9 cellular contexts compared by ENCODE assay signal in genomic region chr22:50731811-50732624, GRCh38. TPM values are rescaled to one million over a fixed set of nuclear protein-coding genes. Genes with fewer than 3 reads are reported as not detected.
DNase-seq lines count a peak whose midpoint lies in the region; ATAC-seq, FAIRE-seq and TF ChIP-seq lines count a peak whose summit lies in the region.
"Had no signal": no experiment of that assay in that cellular context is flagged by ENCODE, and none has a peak within 500 bp of the region (broad histone marks: within the 10 kb centered on the region; RNA-seq: fewer than 3 reads in every experiment).

No MANE protein-coding gene starts in this region.

- H3K27ac Mint-ChIP-seq in Calu3 (ENCODE audit: unreplicated experiment) = no peak overlapping the region

- no peaks in the 10 kb centered on the region for H3K9me3 Mint-ChIP-seq in Calu3 (ENCODE audit: low read depth, unreplicated experiment)

- TF ChIP-seq CTCF in Calu3 (IDR thresholded peaks at IDR 0.05; ENCODE audit: unreplicated experiment) = peak; percentile 87
- TF ChIP-seq CTCF in LNCAP (IDR thresholded peaks at IDR 0.05) = peak; percentile 93
- TF ChIP-seq CTCF in WI38 (IDR thresholded peaks at IDR 0.05; ENCODE audit: low read depth, low read length) = peak; percentile 84
- peak; percentile 98 for TF ChIP-seq CTCF in bronchial epithelial cell (IDR thresholded peaks at IDR 0.05; ENCODE audit: insufficient read depth, low read length, severe bottlenecking)

- H3K36me3 Mint-ChIP-seq in Calu3 (ENCODE audit: insufficient read depth, unreplicated experiment) = peaks cover 5% of the 10 kb centered on the region

- DNase-seq in Calu3 (peak; percentile 60), bronchial epithelial cell (ENCODE audit: low read depth) (peak; percentile 32), left kidney (ENCODE audit: low read depth, low spot score) (peak; percentile 45)
- peak; percentile 33 for DNase-seq in stimulated activated CD8-positive, alpha-beta memory T cell treated with anti-CD3 and anti-CD28 coated beads, Interleukin-12 subunit alpha, Interleukin-12 subunit beta, amount 100 ng/mL, for 1 hour (ENCODE audit: low read depth)

- peaks cover 8% of the 10 kb centered on the region for H3K4me1 Mint-ChIP-seq in Calu3 (ENCODE audit: low read depth, unreplicated experiment)

- H3K27me3 Mint-ChIP-seq in Calu3 (ENCODE audit: unreplicated experiment) = peaks cover 82% of the 10 kb centered on the region

- ATAC-seq in GM19023 (IDR thresholded peaks at IDR 0.05; ENCODE audit: unreplicated experiment) = no peak
- ATAC-seq in HG03039 (IDR thresholded peaks at IDR 0.05; ENCODE audit: unreplicated experiment) = no peak

- no TSS peak for BruUV-seq in Calu3 (replicated peaks; lab: Mats Ljungman, UMichigan)

- H3K36me3 ChIP-seq in bronchial epithelial cell (ENCODE audit: control insufficient read depth, insufficient read depth, low read length) = no peaks in the 10 kb centered on the region

- intact Hi-C loops in Calu3 (cut with micrococcal nuclease; ENCODE audit: unreplicated experiment) = no loop called here

- no peaks in the 10 kb centered on the region for H3K27me3 ChIP-seq in bronchial epithelial cell (ENCODE audit: control insufficient read depth, insufficient read depth, low read length)

- FAIRE-seq in bronchial epithelial cell (lab: Jason Lieb, UNC) = no peak

- no peak overlapping the region for H3K4me3 ChIP-seq in WI38 (ENCODE audit: low read depth, low read length)
- peak overlapping the region; percentile 23 for H3K4me3 ChIP-seq in bronchial epithelial cell (ENCODE audit: low read depth, low read length)

- CTCF ChIA-PET in Calu3 (lab: Charles Lee) = interaction anchor here (1.4 kb wide), 1 partner anchor 11 kb away, joined by 3 read pairs; no protein-coding TSS in a partner anchor

- peak overlapping the region; percentile 48 for H3K4me3 Mint-ChIP-seq in Calu3 (ENCODE audit: low read depth, unreplicated experiment)

RNA-seq across cellular contexts. Expression of gene ACR, which starts 6.0 kb away (rescaled TPM):
- total RNA-seq in Calu3 (2022) (not detected in 2 replicates), bronchial epithelial cell (not detected in 2 replicates)
- total RNA-seq: urinary bladder had no signal

RNA-seq across cellular contexts. Expression of gene RABL2B, which starts 51.4 kb away (rescaled TPM):
- 38.4 and 39.9 TPM in 2 replicates for total RNA-seq in Calu3 (2022)
- 4.5 and 7.9 TPM in 2 replicates for total RNA-seq in bronchial epithelial cell

RNA-seq across cellular contexts. Expression of gene SHANK3, which starts 59.4 kb away (rescaled TPM):
- total RNA-seq in Calu3 (2022) (2.1 and 2.5 TPM in 2 replicates), bronchial epithelial cell (0.79 and 0.90 TPM in 2 replicates)
